In the genomic region with DNA sequence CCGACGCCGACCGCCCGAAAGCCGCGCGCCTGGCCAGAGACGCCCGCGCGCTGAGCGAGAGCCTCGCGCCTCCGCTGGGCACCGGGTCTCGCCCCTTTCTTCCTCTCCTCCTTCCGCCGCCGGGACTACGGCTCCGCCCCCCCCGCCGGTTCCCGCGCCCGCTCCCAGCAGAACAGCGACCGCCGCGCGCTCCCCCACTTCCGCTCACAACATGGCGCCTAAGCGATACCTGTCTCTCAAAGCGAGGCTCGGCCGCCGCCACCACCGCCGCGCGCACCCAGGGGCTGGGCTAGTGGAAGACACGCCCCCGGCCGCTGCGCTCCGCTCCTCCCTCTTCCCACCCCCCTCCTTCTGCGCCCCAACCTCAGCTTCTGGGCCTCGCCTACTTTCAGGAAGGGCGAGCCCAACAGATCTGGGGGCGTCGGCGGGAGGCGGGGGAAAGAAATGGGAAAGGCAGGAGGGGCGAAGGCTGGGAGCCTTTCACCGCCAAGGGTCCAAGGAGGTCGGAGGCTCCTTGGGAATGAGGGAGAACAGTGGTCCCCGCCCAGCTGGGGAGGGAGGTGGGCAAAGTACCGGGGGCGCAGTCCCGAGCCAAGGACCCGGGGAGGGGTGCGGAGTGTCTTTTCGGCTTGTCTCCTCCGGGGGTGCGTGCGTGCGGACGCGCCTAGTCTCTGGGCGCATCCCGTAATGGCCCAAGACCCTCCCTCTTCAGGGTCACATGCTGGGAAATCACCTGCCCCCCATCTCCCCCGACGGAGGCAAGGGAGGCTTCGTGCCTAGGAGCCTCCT, we compare ENCODE assay signal across 8 cellular contexts.
DNase-seq lines count a peak whose midpoint lies in the region; ATAC-seq lines count a peak whose summit lies in the region.

A gene (minus strand): TSS at position 100 of the 789 bp plus-strand sequence. CDS start 277 bp downstream, outside the sequence.

- peak; percentile 81 for DNase-seq in AG08395 (ENCODE audit: low spot score)
- peak; percentile 93 for DNase-seq in NCI-H2227 treated with DMSO at 0.1 percent for 48 hours (lab: John Stamatoyannopoulos, UW)
- peak; percentile 72 to 83 (median 76) for DNase-seq in activated CD4-positive, CD25-positive, alpha-beta regulatory T cell (lab: John Stamatoyannopoulos, UW)
- peak; percentile 87 for DNase-seq in central memory CD4-positive, alpha-beta T cell
- DNase-seq in iris pigment epithelial cell (ENCODE audit: low read depth): peak; percentile 87
- DNase-seq in stimulated activated CD4-positive, alpha-beta T cell treated with anti-CD3 and anti-CD28 coated beads, Interleukin-12 subunit alpha, Interleukin-12 subunit beta, amount 100 ng/mL, for 24 hours (ENCODE audit: low read depth in 2 of 2): peak; percentile 75 to 82

- peak; percentile 83 for ATAC-seq in GM18907 (IDR thresholded peaks at IDR 0.05; ENCODE audit: unreplicated experiment)
- peak; percentile 75 for ATAC-seq in HG03135 (IDR thresholded peaks at IDR 0.05; ENCODE audit: unreplicated experiment)

Comparison
In these comparisons a context has a peak if more than half of its experiments do, and no peak if none do; other contexts are left out.
1. Peak in every context shown above with its lines: DNase-seq and ATAC-seq.